In genomic region chr17:27600471-27600870, GRCh38 we compare ENCODE assay signal across 10 cellular contexts. TPM values are rescaled to one million over a fixed set of nuclear protein-coding genes. Genes with fewer than 3 reads are reported as not detected.
A peak's percentile ranks its signal among the peaks of the same experiment; 100 is the strongest.
DNase-seq lines count a peak whose midpoint lies in the region; ATAC-seq and TF ChIP-seq lines count a peak whose summit lies in the region.
"Had no signal": no experiment of that assay in that cellular context is flagged by ENCODE, and none has a peak within 500 bp of the region (broad histone marks: within the 10 kb centered on the region; RNA-seq: fewer than 3 reads in every experiment).

No MANE protein-coding gene starts in this region.

- H3K14ac ChIP-seq in trophoblast cell (ENCODE audit: low read length) = no peak overlapping the region

- no peak for ATAC-seq in GM21619 (IDR thresholded peaks at IDR 0.05; ENCODE audit: unreplicated experiment)
- no peak for ATAC-seq in GM21526 (IDR thresholded peaks at IDR 0.05; ENCODE audit: low FRiP score, unreplicated experiment)

- no peaks in the 10 kb centered on the region for H3K4me1 ChIP-seq in trophoblast cell (ENCODE audit: control insufficient read depth in 1 of 2, insufficient read depth in 2 of 2, low read length in 2 of 2)

- peak overlapping the region; percentile 35 for H3K27ac ChIP-seq in epithelial cell of prostate
- no peak overlapping the region for H3K27ac ChIP-seq in trophoblast cell (ENCODE audit: low read depth, low read length)
- H3K27ac ChIP-seq: BLaER1, suprapubic skin had no signal

- H3K4me2 ChIP-seq in trophoblast cell (ENCODE audit: low read length) = no peak overlapping the region
- H3K4me2 ChIP-seq: BLaER1 had no signal

- H3K4ac ChIP-seq in trophoblast cell (ENCODE audit: low read depth, low read length) = no peak overlapping the region

- no peak overlapping the region for H3K18ac ChIP-seq in trophoblast cell (ENCODE audit: low read length)

- DNase-seq in AG09309 (ENCODE audit: low read depth) (peak; percentile 50), M059J (ENCODE audit: low read depth) (peak; percentile 67), epithelial cell of prostate (ENCODE audit: low read depth, low spot score) (no peak), trophoblast cell (peak; percentile 84 to 88), DMS53 treated with DMSO at 0.1 percent for 48 hours (lab: John Stamatoyannopoulos, UW; ENCODE audit: unreplicated experiment) (no peak), DMS153 treated with DMSO at 0.1 percent for 48 hours (lab: John Stamatoyannopoulos, UW; ENCODE audit: unreplicated experiment) (no peak)

- H3K36me3 ChIP-seq in trophoblast cell (ENCODE audit: control insufficient read depth in 1 of 2, insufficient read depth in 2 of 2, low read length in 2 of 2) = peaks cover 38 to 39% of the 10 kb centered on the region in 2 experiments

- no peak overlapping the region for H2BK5ac ChIP-seq in trophoblast cell (ENCODE audit: low read depth, low read length, poor library complexity)

- no peaks in the 10 kb centered on the region for H3K27me3 ChIP-seq in trophoblast cell (ENCODE audit: insufficient read depth, low read length)
- H3K27me3 ChIP-seq: BLaER1, suprapubic skin had no signal

- TF ChIP-seq CTCF in AG09309 (IDR thresholded peaks at IDR 0.05; ENCODE audit: control insufficient read depth, insufficient read depth, low read depth, low read length, missing control alignments) = no peak

- no peak overlapping the region for H4K8ac ChIP-seq in trophoblast cell (ENCODE audit: low read depth, low read length)

- no peak overlapping the region for H3K9ac ChIP-seq in trophoblast cell (ENCODE audit: low read length)
- H3K9ac ChIP-seq: BLaER1 had no signal

- H3K79me2 ChIP-seq in trophoblast cell (ENCODE audit: control insufficient read depth, insufficient read depth, low read length, poor library complexity) = no peaks in the 10 kb centered on the region

- H4K91ac ChIP-seq in trophoblast cell (ENCODE audit: low read depth, low read length) = no peak overlapping the region

- H3K4me3 ChIP-seq in AG09309 (ENCODE audit: control insufficient read depth, low read depth, low read length) (no peak overlapping the region), trophoblast cell (ENCODE audit: low read depth, low read length) (no peak overlapping the region)
- H3K4me3 ChIP-seq: BLaER1, suprapubic skin had no signal

- H2AK5ac ChIP-seq in trophoblast cell (ENCODE audit: low read length) = no peak overlapping the region

- no peak overlapping the region for H2AFZ ChIP-seq in trophoblast cell (ENCODE audit: insufficient read depth, low read length, poor library complexity)

- H3K9me3 ChIP-seq in trophoblast cell (ENCODE audit: insufficient read depth, low read depth, low read length) = no peaks in the 10 kb centered on the region
- H3K9me3 ChIP-seq: BLaER1, suprapubic skin had no signal

- no CpG with 5 or more reads among the region's 8 CpGs for WGBS in trophoblast cell (ENCODE audit: extremely low coverage, insufficient coverage, insufficient read length)

- H4K12ac ChIP-seq in trophoblast cell (ENCODE audit: low read depth, low read length) = no peak overlapping the region

- H3K23ac ChIP-seq in trophoblast cell (ENCODE audit: low read length) = no peak overlapping the region

- no peaks in the 10 kb centered on the region for H3K79me1 ChIP-seq in trophoblast cell (ENCODE audit: low read length)

- no peak overlapping the region for H2BK12ac ChIP-seq in trophoblast cell (ENCODE audit: low read length)

- H2BK120ac ChIP-seq in trophoblast cell (ENCODE audit: insufficient read depth, low read length, poor library complexity) = no peak overlapping the region

RNA-seq across cellular contexts. Expression of gene LGALS9, which starts 30.5 kb away (rescaled TPM):
- 96.1 and 113 TPM in 2 replicates for total RNA-seq in M059J (2014; rRNA removed; shearing (Covaris generic))
- polyA plus RNA-seq in trophoblast cell (2013) = 4.2 and 5.3 TPM in 2 replicates

Comparison
In these comparisons a context has a peak if more than half of its experiments do, and no peak if none do; other contexts are left out.
1. DNase-seq: peak in AG09309 (single experiment), M059J (single experiment) and trophoblast cell (2 of 2); none in epithelial cell of prostate (single experiment), DMS53 treated with DMSO at 0.1 percent for 48 hours (single experiment) and DMS153 treated with DMSO at 0.1 percent for 48 hours (single experiment).